In genomic region chr13:21534760-21535159, GRCh38 we compare ENCODE assay signal across 8 cellular contexts.
"Had no signal": no experiment of that assay in that cellular context is flagged by ENCODE, and none has a peak within 500 bp of the region (broad histone marks: within the 10 kb centered on the region; RNA-seq: fewer than 3 reads in every experiment).

No MANE protein-coding gene starts in this region.

- H3K9me3 ChIP-seq: HAP-1 had no signal

- H3K27ac ChIP-seq: GM23248, HL-60 had no signal

- DNase-seq: GM23248, GOT3, H7 had no signal

- H3K4me3 ChIP-seq: GM23248, HAP-1 had no signal

- H2AFZ ChIP-seq: GM23248 had no signal

- H3K4me3 Mint-ChIP-seq: IgD-negative memory B cell had no signal

- H3K9me3 Mint-ChIP-seq: IgD-negative memory B cell had no signal

- ATAC-seq: HCT116, HepG2 had no signal

- H3K9ac ChIP-seq: GM23248 had no signal

- FAIRE-seq: HepG2 had no signal

- H3K27me3 Mint-ChIP-seq: IgD-negative memory B cell had no signal

- H3K4me1 ChIP-seq: HAP-1 had no signal

- H3K36me3 ChIP-seq: HAP-1 had no signal
